8 cellular contexts compared by ENCODE assay signal in genomic region chr11:79437274-79437980, GRCh38. TPM values are rescaled to one million over a fixed set of nuclear protein-coding genes. Genes with fewer than 3 reads are reported as not detected.
DNase-seq lines count a peak whose midpoint lies in the region; ATAC-seq lines count a peak whose summit lies in the region.

No MANE protein-coding gene starts in this region.

- peak overlapping the region; percentile 94 for H3K9ac ChIP-seq in NT2/D1 (ENCODE audit: insufficient read length, low read depth)

- H3K9me3 ChIP-seq in NT2/D1 (ENCODE audit: insufficient read depth, low read length), result no peaks in the 10 kb centered on the region

- no peaks in the 10 kb centered on the region for H3K9me3 Mint-ChIP-seq in T-helper 2 cell treated with Interferon-gamma antibody and Interleukin-4, amounts not matched to agents 5 μg/mL and 100 μg/mL, for 36 hours
- H3K9me3 Mint-ChIP-seq in naive B cell, result peaks cover 0 to 26% (median 1%) of the 10 kb centered on the region in 7 donors

- no peak overlapping the region for H3K4me3 Mint-ChIP-seq in T-helper 2 cell treated with Interferon-gamma antibody and Interleukin-4, amounts not matched to agents 5 μg/mL and 100 μg/mL, for 36 hours
- peak overlapping the region; percentile 46 to 94 (median 76) for H3K4me3 Mint-ChIP-seq in naive B cell

- H3K27ac Mint-ChIP-seq in T-helper 2 cell treated with Interferon-gamma antibody and Interleukin-4, amounts not matched to agents 5 μg/mL and 100 μg/mL, for 36 hours, result peak overlapping the region; percentile 21
- H3K27ac Mint-ChIP-seq in naive B cell, result peak overlapping the region in 1 of 6 donors; percentile 70

- peaks cover 3% of the 10 kb centered on the region for H3K4me1 Mint-ChIP-seq in T-helper 2 cell treated with Interferon-gamma antibody and Interleukin-4, amounts not matched to agents 5 μg/mL and 100 μg/mL, for 36 hours (ENCODE audit: low read depth)
- peaks cover 29 to 46% (median 35%) of the 10 kb centered on the region in 3 donors for H3K4me1 Mint-ChIP-seq in naive B cell

- H3K36me3 ChIP-seq in NT2/D1 (ENCODE audit: insufficient read depth, insufficient read length, low read length), result no peaks in the 10 kb centered on the region

- H3K27me3 Mint-ChIP-seq in T-helper 2 cell treated with Interferon-gamma antibody and Interleukin-4, amounts not matched to agents 5 μg/mL and 100 μg/mL, for 36 hours (ENCODE audit: low read depth), result peaks cover 73% of the 10 kb centered on the region
- peaks cover 55 to 72% (median 59%) of the 10 kb centered on the region in 3 donors for H3K27me3 Mint-ChIP-seq in naive B cell

- H3K27me3 ChIP-seq in NT2/D1 (ENCODE audit: insufficient read depth, insufficient read length), result peaks cover 22% of the 10 kb centered on the region

- H3K4me3 ChIP-seq in NT2/D1 (ENCODE audit: insufficient read length, low read depth), result peak overlapping the region; percentile 80

- H3K36me3 Mint-ChIP-seq in T-helper 2 cell treated with Interferon-gamma antibody and Interleukin-4, amounts not matched to agents 5 μg/mL and 100 μg/mL, for 36 hours (ENCODE audit: low read depth), result no peaks in the 10 kb centered on the region
- H3K36me3 Mint-ChIP-seq in naive B cell, result peaks cover 0 to 11% of the 10 kb centered on the region in 2 donors

- ATAC-seq in naive B cell (ENCODE audit: low read depth in 2 of 2) (no peak), HG03571 (IDR thresholded peaks at IDR 0.05; ENCODE audit: unreplicated experiment) (no peak)

- peaks cover 2% of the 10 kb centered on the region for H3K4me1 ChIP-seq in NT2/D1 (ENCODE audit: insufficient read depth, insufficient read length)

- DNase-seq in T-helper 2 cell treated with Interferon-gamma antibody and Interleukin-4, amounts not matched to agents 5 μg/mL and 100 μg/mL, for 36 hours (ENCODE audit: low spot score), result no peak
- DNase-seq in T-helper 2 cell, result no peak
- peak; percentile 48 for DNase-seq in NT2/D1 (ENCODE audit: low read depth, low spot score)
- peak; percentile 27 for DNase-seq in fibroblast of gingiva (ENCODE audit: low read depth)
- no peak for DNase-seq in naive B cell
- no peak for DNase-seq in COLO829 (ENCODE audit: low spot score)
- no peak for DNase-seq in NCI-H1436 treated with DMSO at 0.1 percent for 48 hours (lab: John Stamatoyannopoulos, UW)

RNA-seq across cellular contexts. Expression of gene TENM4, which starts 3.4 kb away (rescaled TPM):
- polyA plus RNA-seq in naive B cell (ENCODE audit: low read depth in 6 of 6), result 1 to 10 TPM in 1 of 6 donors, not detected in 5; 3.8 TPM

Comparison
In these comparisons a context has a peak if more than half of its experiments do, and no peak if none do; other contexts are left out.
1. DNase-seq: peak in NT2/D1 (single experiment) and fibroblast of gingiva (single experiment); none in T-helper 2 cell treated with Interferon-gamma antibody and Interleukin-4, amounts not matched to agents 5 μg/mL and 100 μg/mL, for 36 hours (single experiment), T-helper 2 cell (0 of 5), naive B cell (single experiment), COLO829 (single experiment) and NCI-H1436 treated with DMSO at 0.1 percent for 48 hours (single experiment).